Comparison of ENCODE assay signal across 14 cellular contexts in genomic region chr20:8860011-8860495, GRCh38.
A peak's percentile ranks its signal among the peaks of the same experiment; 100 is the strongest.
DNase-seq lines count a peak whose midpoint lies in the region; ATAC-seq, FAIRE-seq and TF ChIP-seq lines count a peak whose summit lies in the region.
"Had no signal": no experiment of that assay in that cellular context is flagged by ENCODE, and none has a peak within 500 bp of the region (broad histone marks: within the 10 kb centered on the region; RNA-seq: fewer than 3 reads in every experiment).

No MANE protein-coding gene starts in this region.

- H3K9me3 ChIP-seq in stomach, result no peaks in the 10 kb centered on the region

- TF ChIP-seq POLR2A in stomach (IDR thresholded peaks at IDR 0.05), result no peak

- H3K27me3 Mint-ChIP-seq in immature natural killer cell (ENCODE audit: low read depth in 3 of 3), result no peaks in the 10 kb centered on the region

- no peaks in the 10 kb centered on the region for H3K27me3 ChIP-seq in stomach

- no peaks in the 10 kb centered on the region for H3K9me3 Mint-ChIP-seq in immature natural killer cell

- peak; percentile 21 for DNase-seq in NCI-H2171 treated with DMSO at 0.1 percent for 48 hours (lab: John Stamatoyannopoulos, UW)
- DNase-seq in NCI-H2171 (lab: John Stamatoyannopoulos, UW), result no peak
- DNase-seq in choroid plexus epithelial cell (ENCODE audit: low read depth), result peak; percentile 95
- peak; percentile 12 for DNase-seq in urothelium cell line (ENCODE audit: low spot score)
- no peak for DNase-seq in NCI-H2196 (lab: John Stamatoyannopoulos, UW; ENCODE audit: unreplicated experiment)
- DNase-seq in stomach, result no peak
- no peak for DNase-seq in immature natural killer cell
- DNase-seq: activated CD4-positive, alpha-beta T cell treated with anti-CD3 and anti-CD28 coated beads for 48 hours; NCI-H1105 treated with DMSO at 0.1 percent for 48 hours; RPMI8226; stimulated activated CD4-positive, alpha-beta T cell treated with anti-CD3 and anti-CD28 coated beads, Interleukin-1b, Interleukin-23, amount 100 ng/mL, for 48 hours had no signal

- WGBS in stomach, 5 donors, result 23 to 45% (median 40%) methylated on average over 2 of the region's 2 CpGs

- no peak for TF ChIP-seq CTCF in choroid plexus epithelial cell (conservative IDR thresholded peaks at IDR 0.05; ENCODE audit: low read depth, low read length)
- TF ChIP-seq CTCF in stomach (IDR thresholded peaks at IDR 0.05), result no peak

- H3K4me1 Mint-ChIP-seq in immature natural killer cell, result no peaks in the 10 kb centered on the region

- H3K4me3 ChIP-seq in choroid plexus epithelial cell (ENCODE audit: low read depth, low read length) (no peak overlapping the region), stomach (no peak overlapping the region)
- H3K4me3 ChIP-seq: GM12878 had no signal

- no peak for FAIRE-seq in urothelium cell line (lab: Jason Lieb, UNC)
- FAIRE-seq: A204.1, GM12878 had no signal

- peaks cover 0 to 13% (median 5%) of the 10 kb centered on the region in 4 donors for H3K4me1 ChIP-seq in stomach

- no peak overlapping the region for H3K27ac ChIP-seq in stomach

- H3K27ac Mint-ChIP-seq in immature natural killer cell, result no peak overlapping the region

- intact Hi-C loops in stomach (cut with DNase I; ENCODE audit: low total_unique reads), result no loop called here

- H3K36me3 Mint-ChIP-seq in immature natural killer cell, result no peaks in the 10 kb centered on the region

- H3K4me3 Mint-ChIP-seq in immature natural killer cell, result no peak overlapping the region

- peak; percentile 85 for ATAC-seq in HG03457 (IDR thresholded peaks at IDR 0.05; ENCODE audit: unreplicated experiment)
- ATAC-seq: GM12878 had no signal

- no peak for TF ChIP-seq EP300 in stomach (IDR thresholded peaks at IDR 0.05)

- H3K36me3 ChIP-seq in stomach, result no peaks in the 10 kb centered on the region

Comparison
In these comparisons a context has a peak if more than half of its experiments do, and no peak if none do; other contexts are left out.
1. DNase-seq: peak in NCI-H2171 treated with DMSO at 0.1 percent for 48 hours (single experiment), choroid plexus epithelial cell (single experiment) and urothelium cell line (single experiment); none in NCI-H2171 (single experiment), NCI-H2196 (single experiment), stomach (single experiment) and immature natural killer cell (0 of 3).